In genomic region chr22:27148886-27149470, GRCh38 we compare ENCODE assay signal across 33 cellular contexts.
"Had no signal": no experiment of that assay in that cellular context is flagged by ENCODE, and none has a peak within 500 bp of the region (broad histone marks: within the 10 kb centered on the region; RNA-seq: fewer than 3 reads in every experiment).

No MANE protein-coding gene starts in this region.

- H3K4me1 ChIP-seq: body of pancreas, breast epithelium, colonic mucosa had no signal

- H3K4me3 ChIP-seq: body of pancreas, breast epithelium, cardiac muscle cell, colonic mucosa, esophagus squamous epithelium, gastroesophageal sphincter, heart right ventricle had no signal

- H3K36me3 ChIP-seq: breast epithelium, cardiac muscle cell, colonic mucosa, esophagus squamous epithelium, gastroesophageal sphincter, heart right ventricle, WERI-Rb-1 had no signal

- H3K27ac ChIP-seq: body of pancreas, breast epithelium, cardiac muscle cell, colonic mucosa, epithelial cell of prostate, esophagus squamous epithelium, gastroesophageal sphincter, heart right ventricle, WERI-Rb-1 had no signal

- H3K4me3 Mint-ChIP-seq: activated B cell treated with CpG ODN at 0.5 μM for 24 hours; activated CD8-positive, alpha-beta T cell treated with anti-CD3 and anti-CD28 coated beads for 36 hours; activated naive CD8-positive, alpha-beta T cell; activated T-cell treated with anti-CD3 and anti-CD28 coated beads, Interleukin-2, amount 50 U/mL, for 4 hours; activated T-helper 17 cell treated with anti-CD3 and anti-CD28 coated beads, Interleukin-2, amount 50 U/mL, for 72 hours; T-helper 17 cell; T-helper 2 cell treated with Interferon-gamma antibody and Interleukin-4, amounts not matched to agents 5 μg/mL and 100 μg/mL, for 36 hours had no signal

- H3K4me1 Mint-ChIP-seq: activated B cell treated with CpG ODN at 0.5 μM for 24 hours; activated T-helper 17 cell treated with anti-CD3 and anti-CD28 coated beads, Interleukin-2, amount 50 U/mL, for 72 hours; T-helper 17 cell had no signal

- H3K27ac Mint-ChIP-seq: activated B cell treated with CpG ODN at 0.5 μM for 24 hours; activated CD8-positive, alpha-beta T cell treated with anti-CD3 and anti-CD28 coated beads for 36 hours; activated naive CD8-positive, alpha-beta T cell; activated T-helper 17 cell treated with anti-CD3 and anti-CD28 coated beads, Interleukin-2, amount 50 U/mL, for 72 hours; T-helper 17 cell; T-helper 2 cell treated with Interferon-gamma antibody and Interleukin-4, amounts not matched to agents 5 μg/mL and 100 μg/mL, for 36 hours had no signal

- FAIRE-seq: endometrium, endothelial cell of umbilical vein had no signal

- DNase-seq: activated B cell treated with CpG ODN at 0.5 μM for 24 hours; activated CD4-positive, alpha-beta T cell treated with anti-CD3 and anti-CD28 coated beads for 48 hours; activated CD4-positive, alpha-beta T cell treated with anti-CD3 and anti-CD28 coated beads, Interleukin-2, amount 50 U/mL, for 1 hour; activated CD4-positive, alpha-beta T cell treated with anti-CD3 and anti-CD28 coated beads, Interleukin-2, amount 50 U/mL, for 48 hours; activated CD8-positive, alpha-beta memory T cell treated with anti-CD3 and anti-CD28 coated beads for 24 hours; activated CD8-positive, alpha-beta T cell treated with anti-CD3 and anti-CD28 coated beads for 36 hours; activated effector memory CD4-positive, alpha-beta T cell treated with Interleukin-2 at 50 U/mL for 16 hours; activated gamma-delta T cell treated with Interleukin-2 at 50 U/mL for 16 hours; activated naive CD4-positive, alpha-beta T cell treated with anti-CD3 and anti-CD28 coated beads, Interleukin-2, amount 50 U/mL, for 16 hours; activated naive CD4-positive, alpha-beta T cell treated with Interleukin-2 at 50 U/mL for 16 hours; activated T-cell treated with anti-CD3 and anti-CD28 coated beads, Interleukin-2, amount 50 U/mL, for 4 hours; amniotic stem cell; anterior cingulate cortex; central memory CD4-positive, alpha-beta T cell; cerebellar nuclear complex; colonic mucosa; effector CD8-positive, alpha-beta T cell; esophagus squamous epithelium; foreskin melanocyte; heart right ventricle; T-helper 17 cell; T1000; WERI-Rb-1 had no signal

- H3K27me3 ChIP-seq: body of pancreas, cardiac muscle cell, colonic mucosa, gastroesophageal sphincter had no signal

- H3K9me3 ChIP-seq: body of pancreas, breast epithelium, colonic mucosa, esophagus squamous epithelium, gastroesophageal sphincter had no signal
